In the genomic region with DNA sequence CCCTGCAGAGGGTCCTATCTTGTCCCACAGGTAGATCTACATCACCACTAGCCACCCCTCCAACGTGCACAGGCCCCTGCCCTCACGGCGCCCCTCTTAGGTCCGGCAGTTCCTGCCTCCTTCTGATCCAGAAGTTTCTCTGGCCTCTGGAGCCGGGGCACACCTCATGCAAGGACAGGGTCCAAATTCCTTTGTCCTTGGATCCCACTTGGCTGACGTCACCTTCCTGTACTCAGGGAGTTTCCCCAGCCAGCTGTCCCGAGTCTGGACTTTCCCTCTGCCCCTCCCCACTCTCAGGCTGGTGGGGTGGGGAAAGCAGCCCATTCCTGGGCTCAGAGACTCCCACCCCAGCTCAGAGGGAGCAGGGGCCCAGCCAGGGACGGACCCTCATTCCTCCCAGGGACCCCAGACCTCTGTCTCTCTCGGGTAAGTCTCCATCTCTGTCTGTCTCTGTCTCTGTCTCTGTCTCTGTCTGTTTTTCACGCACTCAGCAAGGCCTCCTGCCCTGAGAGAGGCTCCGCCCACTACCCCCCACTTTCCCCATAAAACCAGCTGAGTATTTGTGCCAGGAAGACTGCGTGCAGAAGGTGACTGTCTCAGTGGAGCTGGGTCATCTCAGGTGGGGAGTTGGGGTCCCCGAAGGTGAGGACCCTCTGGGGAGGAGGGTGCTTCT, we compare ENCODE assay signal across 8 cellular contexts. TPM values are rescaled to one million over a fixed set of nuclear protein-coding genes. Genes with fewer than 3 reads are reported as not detected.
DNase-seq lines count a peak whose midpoint lies in the region; ATAC-seq and TF ChIP-seq lines count a peak whose summit lies in the region.

A gene with protein sequence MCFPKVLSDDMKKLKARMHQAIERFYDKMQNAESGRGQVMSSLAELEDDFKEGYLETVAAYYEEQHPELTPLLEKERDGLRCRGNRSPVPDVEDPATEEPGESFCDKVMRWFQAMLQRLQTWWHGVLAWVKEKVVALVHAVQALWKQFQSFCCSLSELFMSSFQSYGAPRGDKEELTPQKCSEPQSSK (plus strand): TSS at position 572 of the 673 bp plus-strand sequence. CDS start 172 bp downstream, outside the sequence.

- peaks cover 0 to 12% (median 6%) of the 10 kb centered on the region in 4 donors for H3K36me3 ChIP-seq in upper lobe of left lung
- H3K36me3 ChIP-seq in mesendoderm (ENCODE audit: control insufficient read depth, insufficient read depth, low read length), result no peaks in the 10 kb centered on the region

- no peaks in the 10 kb centered on the region for H3K79me2 ChIP-seq in mesendoderm (ENCODE audit: control insufficient read depth, insufficient read depth, low read length)

- no peak within 1 kb of the TSS for H4K5ac ChIP-seq in mesendoderm (ENCODE audit: low read length)

- WGBS in upper lobe of left lung, 2 donors, result 42 to 50% methylated on average over 12 to 13 of the region's 13 CpGs
- WGBS in mesendoderm (ENCODE audit: extremely low coverage, insufficient coverage, low lambda C conversion rate), result no CpG with 5 or more reads among the region's 13 CpGs

- H2BK5ac ChIP-seq in mesendoderm (ENCODE audit: low read length), result no peak within 1 kb of the TSS

- POLR2A ChIA-PET in activated CD4-positive, alpha-beta T cell treated with anti-CD3 and anti-CD28 coated beads, Interleukin-2, amount 10 ng/mL, durations not matched to agents 7 days and 5 days (lab: Charles Lee), result interaction anchor here (0.6 to 2.7 kb wide), 8 partner anchors 10 to 154 kb away, joined by 3 to 21 read pairs (median 4); a partner anchor contains a TSS

- CTCF ChIA-PET in activated CD4-positive, alpha-beta T cell treated with anti-CD3 and anti-CD28 coated beads, Interleukin-2, amount 10 ng/mL, durations not matched to agents 7 days and 5 days (lab: Charles Lee), result interaction anchor here (0.6 to 11.0 kb wide), 13 partner anchors 9 to 65 kb away, joined by 3 to 72 read pairs (median 5); no protein-coding TSS in a partner anchor

- H3K36me3 Mint-ChIP-seq in activated CD4-positive, alpha-beta T cell treated with anti-CD3 and anti-CD28 coated beads, Interleukin-2, amount 10 ng/mL, durations not matched to agents 7 days and 5 days (ENCODE audit: low read depth), result peaks cover 46% of the 10 kb centered on the region
- H3K36me3 Mint-ChIP-seq in nephron progenitor cell (ENCODE audit: low read depth), result no peaks in the 10 kb centered on the region

- H3K56ac ChIP-seq in mesendoderm (ENCODE audit: low read length), result no peak within 1 kb of the TSS

- DNase-seq in HFF-Myc (ENCODE audit: extremely low read depth, low read depth) (peak; percentile 36), nephron progenitor cell (no peak), upper lobe of left lung (peak in 1 of 2 donors; percentile 85), NCI-H748 (lab: John Stamatoyannopoulos, UW; ENCODE audit: unreplicated experiment) (no peak), mesendoderm (no peak), cerebellum (ENCODE audit: low spot score) (no peak)
- DNase-seq in activated CD4-positive, alpha-beta T cell treated with anti-CD3 and anti-CD28 coated beads, Interleukin-2, amount 10 ng/mL, durations not matched to agents 7 days and 5 days, result peak; percentile 82
- DNase-seq in effector CD8-positive, alpha-beta T cell (lab: John Stamatoyannopoulos, UW), result peak; percentile 56

- no peaks in the 10 kb centered on the region for H3K27me3 Mint-ChIP-seq in activated CD4-positive, alpha-beta T cell treated with anti-CD3 and anti-CD28 coated beads, Interleukin-2, amount 10 ng/mL, durations not matched to agents 7 days and 5 days
- peaks cover 14% of the 10 kb centered on the region for H3K27me3 Mint-ChIP-seq in nephron progenitor cell (ENCODE audit: low read depth, poor library complexity)

- H3K4me1 ChIP-seq in upper lobe of left lung, result peaks cover 22 to 40% (median 36%) of the 10 kb centered on the region in 4 donors
- no peaks in the 10 kb centered on the region for H3K4me1 ChIP-seq in mesendoderm (ENCODE audit: control insufficient read depth, low read depth, low read length)

- peak within 1 kb of the TSS; percentile 100 for H3K4me3 Mint-ChIP-seq in activated CD4-positive, alpha-beta T cell treated with anti-CD3 and anti-CD28 coated beads, Interleukin-2, amount 10 ng/mL, durations not matched to agents 7 days and 5 days
- H3K4me3 Mint-ChIP-seq in nephron progenitor cell, result no peak within 1 kb of the TSS

- no peaks in the 10 kb centered on the region for H3K9me3 Mint-ChIP-seq in activated CD4-positive, alpha-beta T cell treated with anti-CD3 and anti-CD28 coated beads, Interleukin-2, amount 10 ng/mL, durations not matched to agents 7 days and 5 days
- no peaks in the 10 kb centered on the region for H3K9me3 Mint-ChIP-seq in nephron progenitor cell

- no peak within 1 kb of the TSS for H2BK15ac ChIP-seq in mesendoderm (replicated peaks; ENCODE audit: low read depth)

- peak within 1 kb of the TSS; percentile 30 for H3K4me3 ChIP-seq in HFF-Myc (replicated peaks; ENCODE audit: low read depth, low read length)
- peak within 1 kb of the TSS; percentile 33 to 56 (median 46) for H3K4me3 ChIP-seq in upper lobe of left lung
- H3K4me3 ChIP-seq in mesendoderm (ENCODE audit: low read length), result no peak within 1 kb of the TSS

- no peak within 1 kb of the TSS for H4K8ac ChIP-seq in mesendoderm (ENCODE audit: low read depth, low read length)

- no peak within 1 kb of the TSS for H2AK5ac ChIP-seq in mesendoderm (ENCODE audit: low read length)

- H3K27ac Mint-ChIP-seq in activated CD4-positive, alpha-beta T cell treated with anti-CD3 and anti-CD28 coated beads, Interleukin-2, amount 10 ng/mL, durations not matched to agents 7 days and 5 days, result peak within 1 kb of the TSS; percentile 97
- H3K27ac Mint-ChIP-seq in nephron progenitor cell, result peak within 1 kb of the TSS; percentile 14

- H3K27me3 ChIP-seq in upper lobe of left lung, result no peaks in the 10 kb centered on the region
- H3K27me3 ChIP-seq in mesendoderm (ENCODE audit: insufficient read depth, low read length, poor library complexity), result no peaks in the 10 kb centered on the region

- no peak within 1 kb of the TSS for H2BK120ac ChIP-seq in mesendoderm (ENCODE audit: low read depth, low read length)

- peaks cover 59% of the 10 kb centered on the region for H3K4me1 Mint-ChIP-seq in activated CD4-positive, alpha-beta T cell treated with anti-CD3 and anti-CD28 coated beads, Interleukin-2, amount 10 ng/mL, durations not matched to agents 7 days and 5 days
- peaks cover 27% of the 10 kb centered on the region for H3K4me1 Mint-ChIP-seq in nephron progenitor cell

- H3K4me2 ChIP-seq in mesendoderm (ENCODE audit: low read length), result no peak within 1 kb of the TSS

- H3K9me3 ChIP-seq in upper lobe of left lung, result no peaks in the 10 kb centered on the region

- TF ChIP-seq CTCF in HFF-Myc (IDR thresholded peaks at IDR 0.05; ENCODE audit: low read depth, low read length, missing control alignments), result no peak
- TF ChIP-seq CTCF in nephron progenitor cell (IDR thresholded peaks at IDR 0.05), result no peak
- no peak for TF ChIP-seq CTCF in upper lobe of left lung (IDR thresholded peaks at IDR 0.05)

- no peak within 1 kb of the TSS for H3K4ac ChIP-seq in mesendoderm (ENCODE audit: low read depth, low read length)

- no peak within 1 kb of the TSS for H3K23ac ChIP-seq in mesendoderm (ENCODE audit: low read length)

- H3K79me1 ChIP-seq in mesendoderm (ENCODE audit: low read length), result no peaks in the 10 kb centered on the region

- H3K9ac ChIP-seq in mesendoderm (ENCODE audit: low read length), result no peak within 1 kb of the TSS

- TF ChIP-seq POLR2A in upper lobe of left lung (IDR thresholded peaks at IDR 0.05), result peak in 3 of 4 donors; percentile 52 to 67 (median 63)

- H3K18ac ChIP-seq in mesendoderm (ENCODE audit: low read length), result no peak within 1 kb of the TSS

- peak; percentile 44 to 84 for ATAC-seq in upper lobe of left lung (ENCODE audit: low FRiP score in 2 of 2)

- TF ChIP-seq EP300 in upper lobe of left lung (IDR thresholded peaks at IDR 0.05), result peak in 2 of 4 donors; percentile 89 to 92

- peak within 1 kb of the TSS; percentile 86 to 90 (median 88) for H3K27ac ChIP-seq in upper lobe of left lung
- H3K27ac ChIP-seq in mesendoderm (ENCODE audit: low read depth, low read length), result no peak within 1 kb of the TSS

RNA-seq across cellular contexts. Expression of the gene that starts here (rescaled TPM):
- 1,000 to 10,000 TPM; 2,973 to 3,212 TPM for total RNA-seq in activated CD4-positive, alpha-beta T cell treated with anti-CD3 and anti-CD28 coated beads, Interleukin-2, amount 10 ng/mL, durations not matched to agents 7 days and 5 days
- total RNA-seq in upper lobe of left lung, result 100 to 1,000 TPM in 3 of 6 donors, 10 to 100 TPM in 3; 31.4 to 220 (median 116) TPM
- polyA plus RNA-seq in mesendoderm (2013, experiment 1 of 2), result 7.4 TPM
- polyA plus RNA-seq in mesendoderm (2013, experiment 2 of 2), result 6.8 TPM
- 2.2 TPM for total RNA-seq in cerebellum

Comparison
In these comparisons a context has a peak if more than half of its experiments do, and no peak if none do; other contexts are left out.
1. RNA of the gene that starts here (total RNA-seq): 2,973 to 3,212 TPM in activated CD4-positive, alpha-beta T cell treated with anti-CD3 and anti-CD28 coated beads, Interleukin-2, amount 10 ng/mL, durations not matched to agents 7 days and 5 days; 31.4 to 220 TPM in upper lobe of left lung and 2.2 TPM in cerebellum (single experiment); every median in the first group is over 10 times any median in the second.
2. DNase-seq: peak in HFF-Myc (single experiment), activated CD4-positive, alpha-beta T cell treated with anti-CD3 and anti-CD28 coated beads, Interleukin-2, amount 10 ng/mL, durations not matched to agents 7 days and 5 days (single experiment) and effector CD8-positive, alpha-beta T cell (single experiment); none in nephron progenitor cell (single experiment), NCI-H748 (single experiment), mesendoderm (single experiment) and cerebellum (single experiment).